Comparison of ENCODE assay signal across 8 cellular contexts in the genomic region with DNA sequence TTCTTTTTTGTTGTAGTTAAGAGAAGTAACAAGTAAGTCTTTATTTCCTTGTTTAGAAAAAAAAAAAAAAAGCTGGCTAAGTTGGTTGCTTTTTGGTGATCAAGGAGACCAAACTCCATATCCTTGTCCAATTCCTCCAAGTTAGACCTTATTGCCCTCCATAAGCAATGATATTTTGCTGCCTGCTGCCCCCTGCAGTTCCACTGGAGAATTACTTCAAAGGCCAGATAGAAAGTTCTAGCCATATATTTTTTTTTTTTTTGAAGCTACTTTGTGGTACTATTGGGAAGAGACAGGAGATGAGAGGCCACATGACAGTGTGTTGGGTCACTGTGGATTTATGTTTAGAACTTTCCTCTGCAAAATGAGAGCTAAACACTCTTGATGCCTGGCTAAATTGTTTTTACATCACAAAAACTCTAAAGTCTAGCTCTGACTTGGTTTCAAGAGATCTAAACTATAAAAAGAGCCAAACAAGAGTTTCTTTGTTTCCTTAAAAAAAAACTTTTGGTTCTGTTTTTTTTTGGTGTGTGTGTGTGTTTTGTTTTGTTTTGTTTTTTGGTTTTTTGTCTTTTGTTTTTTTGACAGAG.
DNase-seq lines count a peak whose midpoint lies in the region; ATAC-seq, FAIRE-seq and TF ChIP-seq lines count a peak whose summit lies in the region.

No MANE protein-coding gene starts in this region.

- no peaks in the 10 kb centered on the region for H4K20me1 ChIP-seq in GM23338 (replicated peaks; ENCODE audit: insufficient read depth)
- H4K20me1 ChIP-seq in GM12878 (ENCODE audit: control insufficient read depth, insufficient read depth): no peaks in the 10 kb centered on the region

- H3K4me2 ChIP-seq in GM23338: no peak overlapping the region
- H3K4me2 ChIP-seq in GM12878 (ENCODE audit: control insufficient read depth, insufficient read depth): no peak overlapping the region

- H3F3A ChIP-seq in GM23338 (replicated peaks; ENCODE audit: low read depth): no peaks in the 10 kb centered on the region

- CTCF ChIA-PET in CD8-positive, alpha-beta memory T cell (lab: Charles Lee): interaction anchor here (0.6 kb wide), 1 partner anchor 14 kb away, joined by 4 read pairs; no protein-coding TSS in a partner anchor
- CTCF ChIA-PET in GM12878 (lab: Yijun Ruan, JAX): interaction anchor here (0.6 to 2.5 kb wide), 12 partner anchors 11 to 578 kb away, joined by 3 to 10 read pairs (median 3); no protein-coding TSS in a partner anchor

- SMC1A ChIA-PET in GM12878 (lab: Charles Lee; ENCODE audit: uncharacterized antibody, unreplicated experiment): interaction anchor here (0.6 to 2.2 kb wide), 5 partner anchors 17 to 1144 kb away, joined by 3 to 9 read pairs (median 3); no protein-coding TSS in a partner anchor

- H3K79me2 ChIP-seq in GM23338 (replicated peaks; ENCODE audit: insufficient read depth) (no peaks in the 10 kb centered on the region), GM12878 (ENCODE audit: control insufficient read depth, insufficient read depth, low read length) (no peaks in the 10 kb centered on the region)

- no peak overlapping the region for H3K4me3 Mint-ChIP-seq in CD8-positive, alpha-beta memory T cell
- no peak overlapping the region for H3K4me3 Mint-ChIP-seq in GM23338

- H3K4me1 Mint-ChIP-seq in CD8-positive, alpha-beta memory T cell: no peaks in the 10 kb centered on the region
- H3K4me1 Mint-ChIP-seq in GM23338: peaks cover 9% of the 10 kb centered on the region; the same call in 2 of the 3 replicates

- H3K36me3 ChIP-seq in CD8-positive, alpha-beta memory T cell (ENCODE audit: insufficient read depth, low read length): no peaks in the 10 kb centered on the region
- H3K36me3 ChIP-seq in GM23338 (ENCODE audit: insufficient read depth) (no peaks in the 10 kb centered on the region), GM12878 (ENCODE audit: control insufficient read depth in 2 of 2, insufficient read depth in 2 of 2, low read length in 1 of 2) (no peaks in the 10 kb centered on the region)

- TF ChIP-seq CTCF in GM23338 (conservative IDR thresholded peaks at IDR 0.05; ENCODE audit: low read depth in 2 of 2) (peak; percentile 69 to 85), GM12878 (IDR thresholded peaks at IDR 0.05 in 2 of 3, conservative IDR thresholded peaks at IDR 0.05 in 1 of 3; ENCODE audit: control insufficient read depth in 2 of 3, extremely low read depth in 1 of 3, insufficient read depth in 1 of 3, low read depth in 3 of 3, low read length in 3 of 3) (peak; percentile 45 to 56 (median 52))

- H3K9ac ChIP-seq in GM12878 (ENCODE audit: control insufficient read depth, insufficient read depth, low read length): no peak overlapping the region

- H2AFZ ChIP-seq in GM23338 (no peak overlapping the region), GM12878 (ENCODE audit: control insufficient read depth, low read depth, low read length) (no peak overlapping the region)

- TF ChIP-seq RAD21 in GM12878 (IDR thresholded peaks at IDR 0.05; ENCODE audit: insufficient read depth, low read depth, low read length): peak; percentile 60

- no peak for TF ChIP-seq EP300 in GM12878 (IDR thresholded peaks at IDR 0.05; ENCODE audit: borderline replicate concordance in 1 of 2, control insufficient read depth in 1 of 2, low read depth in 2 of 2, low read length in 2 of 2)

- no peaks in the 10 kb centered on the region for H3K9me3 ChIP-seq in CD8-positive, alpha-beta memory T cell (ENCODE audit: low read length)
- no peaks in the 10 kb centered on the region for H3K9me3 ChIP-seq in GM12878 (replicated peaks; ENCODE audit: control insufficient read depth, insufficient read depth, low read length)

- ATAC-seq in GM23338 (no peak), SK-N-SH treated with all-trans-retinoic acid at 6 μM for 48 hours (peak; percentile 69), GM12878 (peak; percentile 71), GM19455 (IDR thresholded peaks at IDR 0.05; ENCODE audit: unreplicated experiment) (no peak), HG03280 (IDR thresholded peaks at IDR 0.05; ENCODE audit: unreplicated experiment) (no peak)

- no peaks in the 10 kb centered on the region for H3K4me1 ChIP-seq in CD8-positive, alpha-beta memory T cell (ENCODE audit: insufficient read depth, low read length)
- H3K4me1 ChIP-seq in GM23338 (ENCODE audit: insufficient read depth) (peaks cover 4% of the 10 kb centered on the region), GM12878 (ENCODE audit: control insufficient read depth, insufficient read depth, low read length) (no peaks in the 10 kb centered on the region)

- DNase-seq in CD8-positive, alpha-beta memory T cell: peak in 3 of 5 donors; percentile 13 to 31 (median 20)
- DNase-seq in GM23338 (ENCODE audit: low spot score) (peak; percentile 62), GM12878 (ENCODE audit: low read depth, low spot score) (no peak), left kidney (ENCODE audit: low read depth, low spot score) (peak; percentile 48)
- DNase-seq in stimulated activated naive CD4-positive, alpha-beta T cell treated with Interleukin-2 at 50 U/mL for 16 hours (lab: John Stamatoyannopoulos, UW): peak; percentile 13

- H3K27ac ChIP-seq in CD8-positive, alpha-beta memory T cell (ENCODE audit: low read depth, low read length): no peak overlapping the region
- H3K27ac ChIP-seq in GM23338 (ENCODE audit: low read depth): no peak overlapping the region
- H3K27ac ChIP-seq in GM12878 (ENCODE audit: control insufficient read depth, insufficient read depth): no peak overlapping the region

- H3K9me2 ChIP-seq in GM23338 (ENCODE audit: insufficient read depth): no peaks in the 10 kb centered on the region

- H3K4me3 ChIP-seq in CD8-positive, alpha-beta memory T cell (ENCODE audit: low read length): no peak overlapping the region
- no peak overlapping the region for H3K4me3 ChIP-seq in GM23338
- H3K4me3 ChIP-seq in GM12878: no peak overlapping the region

- peaks cover 4 to 11% of the 10 kb centered on the region in 2 donors for H3K27me3 Mint-ChIP-seq in CD8-positive, alpha-beta memory T cell
- peaks cover 4% of the 10 kb centered on the region for H3K27me3 Mint-ChIP-seq in GM23338 (ENCODE audit: insufficient read depth, low read depth, poor library complexity)

- intact Hi-C loops in GM12878 (cut with micrococcal nuclease; ENCODE audit: unreplicated experiment): no loop called here

- no peaks in the 10 kb centered on the region for H3K36me3 Mint-ChIP-seq in CD8-positive, alpha-beta memory T cell
- H3K36me3 Mint-ChIP-seq in GM23338 (ENCODE audit: low read depth): peaks cover 13% of the 10 kb centered on the region; the same call in 2 of the 3 replicates

- POLR2A ChIA-PET in CD8-positive, alpha-beta memory T cell (lab: Charles Lee): no interaction called here
- POLR2A ChIA-PET in GM12878 (lab: Charles Lee): interaction anchor here (0.7 to 1.0 kb wide), 2 partner anchors 11 to 14 kb away, joined by 3 read pairs; no protein-coding TSS in a partner anchor

- no peaks in the 10 kb centered on the region for H3K9me3 Mint-ChIP-seq in CD8-positive, alpha-beta memory T cell
- peaks cover 4% of the 10 kb centered on the region; the same call in 1 of the 3 replicates for H3K9me3 Mint-ChIP-seq in GM23338

- BruUV-seq in GM12878 (replicated peaks; lab: Mats Ljungman, UMichigan): no TSS peak

- no peaks in the 10 kb centered on the region for H3K27me3 ChIP-seq in CD8-positive, alpha-beta memory T cell (ENCODE audit: insufficient read depth, low read length, poor library complexity, severe bottlenecking)
- H3K27me3 ChIP-seq in GM23338 (ENCODE audit: insufficient read depth) (no peaks in the 10 kb centered on the region), GM12878 (replicated peaks in 1 of 2; ENCODE audit: control insufficient read depth in 2 of 2, insufficient read depth in 2 of 2, low read length in 1 of 2) (no peaks in the 10 kb centered on the region)

- in situ Hi-C loops in GM12878 (cut with MboI): no loop called here

- RAD21 ChIA-PET in GM12878 (lab: Charles Lee; ENCODE audit: unreplicated experiment): interaction anchor here (0.9 to 1.0 kb wide), 2 partner anchors 14 to 187 kb away, joined by 3 to 6 read pairs; no protein-coding TSS in a partner anchor

- no peak for FAIRE-seq in GM12878 (lab: Jason Lieb, UNC)

- H3K27ac Mint-ChIP-seq in CD8-positive, alpha-beta memory T cell: no peak overlapping the region
- no peak overlapping the region for H3K27ac Mint-ChIP-seq in GM23338

- no peak for TF ChIP-seq POLR2A in GM12878 (IDR thresholded peaks at IDR 0.05; ENCODE audit: low read depth, low read length)

TF ChIP-seq in GM23338, 12 proteins besides CTCF, POLR2A, EP300 and RAD21:
- TF ChIP-seq NANOG (IDR thresholded peaks at IDR 0.05; ENCODE audit: borderline replicate concordance): no peak

TF ChIP-seq in SK-N-SH treated with all-trans-retinoic acid at 6 μM for 48 hours, 23 proteins besides CTCF, POLR2A, EP300 and RAD21:
- TF ChIP-seq, protein P1, sequence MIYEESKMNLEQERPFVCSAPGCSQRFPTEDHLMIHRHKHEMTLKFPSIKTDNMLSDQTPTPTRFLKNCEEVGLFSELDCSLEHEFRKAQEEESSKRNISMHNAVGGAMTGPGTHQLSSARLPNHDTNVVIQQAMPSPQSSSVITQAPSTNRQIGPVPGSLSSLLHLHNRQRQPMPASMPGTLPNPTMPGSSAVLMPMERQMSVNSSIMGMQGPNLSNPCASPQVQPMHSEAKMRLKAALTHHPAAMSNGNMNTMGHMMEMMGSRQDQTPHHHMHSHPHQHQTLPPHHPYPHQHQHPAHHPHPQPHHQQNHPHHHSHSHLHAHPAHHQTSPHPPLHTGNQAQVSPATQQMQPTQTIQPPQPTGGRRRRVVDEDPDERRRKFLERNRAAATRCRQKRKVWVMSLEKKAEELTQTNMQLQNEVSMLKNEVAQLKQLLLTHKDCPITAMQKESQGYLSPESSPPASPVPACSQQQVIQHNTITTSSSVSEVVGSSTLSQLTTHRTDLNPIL (CRISPR knock-in tag; IDR thresholded peaks at IDR 0.05; ENCODE audit: low read depth): no peak

TF ChIP-seq in GM12878, 131 proteins besides CTCF, POLR2A, EP300 and RAD21 (continues in another document):
- TF ChIP-seq TCF7 (IDR thresholded peaks at IDR 0.05; ENCODE audit: borderline replicate concordance): no peak
- no peak for TF ChIP-seq MEF2A (IDR thresholded peaks at IDR 0.05; ENCODE audit: insufficient read depth, low read depth, low read length)
- no peak for TF ChIP-seq BCL11A (IDR thresholded peaks at IDR 0.05; ENCODE audit: low read depth, low read length)
- peak; percentile 64 for TF ChIP-seq ZNF384 (IDR thresholded peaks at IDR 0.05; ENCODE audit: borderline replicate concordance, low read depth, low read length)
- TF ChIP-seq SMC3 (IDR thresholded peaks at IDR 0.05; ENCODE audit: borderline replicate concordance, low read length): peak; percentile 27; the same call in 1 of the 2 replicates
- no peak for TF ChIP-seq EZH2 (IDR thresholded peaks at IDR 0.05; ENCODE audit: borderline replicate concordance, control insufficient read depth, low read depth, low read length)

Comparison
In these comparisons a context has a peak if more than half of its experiments do, and no peak if none do; other contexts are left out.
1. ATAC-seq: peak in SK-N-SH treated with all-trans-retinoic acid at 6 μM for 48 hours (single experiment) and GM12878 (single experiment); none in GM23338 (single experiment), GM19455 (single experiment) and HG03280 (single experiment).